Comparison of ENCODE assay signal across 15 cellular contexts in genomic region chr20:37313546-37314091, GRCh38. TPM values are rescaled to one million over a fixed set of nuclear protein-coding genes. Genes with fewer than 3 reads are reported as not detected.
DNase-seq lines count a peak whose midpoint lies in the region; ATAC-seq and TF ChIP-seq lines count a peak whose summit lies in the region.
"Had no signal": no experiment of that assay in that cellular context is flagged by ENCODE, and none has a peak within 500 bp of the region (broad histone marks: within the 10 kb centered on the region; RNA-seq: fewer than 3 reads in every experiment).

No MANE protein-coding gene starts in this region.

- no peaks in the 10 kb centered on the region for H3K27me3 Mint-ChIP-seq in activated T-cell treated with anti-CD3 and anti-CD28 coated beads, Interleukin-2, amount 50 U/mL, for 24 hours
- no peaks in the 10 kb centered on the region for H3K27me3 Mint-ChIP-seq in activated T-cell treated with anti-CD3 and anti-CD28 coated beads, Interleukin-2, amount 50 U/mL, for 4 hours (ENCODE audit: low read depth)
- H3K27me3 Mint-ChIP-seq in mesothelial cell of epicardium (ENCODE audit: low read depth): no peaks in the 10 kb centered on the region

- no peak for DNase-seq in activated T-cell treated with anti-CD3 and anti-CD28 coated beads, Interleukin-2, amount 50 U/mL, for 24 hours
- DNase-seq in activated T-cell treated with anti-CD3 and anti-CD28 coated beads, Interleukin-2, amount 50 U/mL, for 4 hours: no peak
- DNase-seq in adipocyte (ENCODE audit: low read depth) (no peak), mesothelial cell of epicardium (ENCODE audit: low spot score in 2 of 2, unreplicated experiment in 2 of 2) (no peak), suprapubic skin (ENCODE audit: low spot score in 2 of 2) (peak in 1 of 2 donors; percentile 40), RKO (ENCODE audit: low spot score) (no peak), NCI-H1048 (lab: John Stamatoyannopoulos, UW) (no peak), AG08396 (ENCODE audit: low spot score) (no peak)
- DNase-seq: ACHN, GOT3, MM.1S, NCI-H510A treated with DMSO at 0.1 percent for 48 hours had no signal

- peak overlapping the region; percentile 75 for H3K9ac ChIP-seq in adipocyte (ENCODE audit: low read length)

- H3K36me3 Mint-ChIP-seq in activated T-cell treated with anti-CD3 and anti-CD28 coated beads, Interleukin-2, amount 50 U/mL, for 24 hours (ENCODE audit: low read depth): peaks cover 82% of the 10 kb centered on the region
- H3K36me3 Mint-ChIP-seq in activated T-cell treated with anti-CD3 and anti-CD28 coated beads, Interleukin-2, amount 50 U/mL, for 4 hours (ENCODE audit: insufficient read depth): peaks cover 23% of the 10 kb centered on the region
- peaks cover 7% of the 10 kb centered on the region for H3K36me3 Mint-ChIP-seq in mesothelial cell of epicardium

- H3K27ac Mint-ChIP-seq in activated T-cell treated with anti-CD3 and anti-CD28 coated beads, Interleukin-2, amount 50 U/mL, for 24 hours: peak overlapping the region; percentile 19
- peak overlapping the region; percentile 85 for H3K27ac Mint-ChIP-seq in mesothelial cell of epicardium

- peak overlapping the region; percentile 77 for H3K27ac ChIP-seq in suprapubic skin
- H3K27ac ChIP-seq: SK-N-MC had no signal

- H3K4me1 ChIP-seq in adipocyte (ENCODE audit: control insufficient read depth, insufficient read depth, low read length) (peaks cover 38% of the 10 kb centered on the region), suprapubic skin (peaks cover 57% of the 10 kb centered on the region)

- H3K9me3 ChIP-seq in adipocyte (ENCODE audit: control insufficient read depth, low read length) (no peaks in the 10 kb centered on the region), suprapubic skin (no peaks in the 10 kb centered on the region)

- no peaks in the 10 kb centered on the region for H3K9me3 Mint-ChIP-seq in activated T-cell treated with anti-CD3 and anti-CD28 coated beads, Interleukin-2, amount 50 U/mL, for 24 hours
- no peaks in the 10 kb centered on the region for H3K9me3 Mint-ChIP-seq in activated T-cell treated with anti-CD3 and anti-CD28 coated beads, Interleukin-2, amount 50 U/mL, for 4 hours
- no peaks in the 10 kb centered on the region for H3K9me3 Mint-ChIP-seq in mesothelial cell of epicardium

- no peak for TF ChIP-seq CTCF in mesothelial cell of epicardium (IDR thresholded peaks at IDR 0.05; ENCODE audit: unreplicated experiment)
- no peak for TF ChIP-seq CTCF in suprapubic skin (IDR thresholded peaks at IDR 0.05)

- TF ChIP-seq POLR2A in suprapubic skin (IDR thresholded peaks at IDR 0.05): no peak

- WGBS in suprapubic skin: 96% methylated on average over 8 of the region's 8 CpGs

- ATAC-seq in activated T-cell treated with anti-CD3 and anti-CD28 coated beads, Interleukin-2, amount 50 U/mL, for 4 hours: no peak

- no peak for TF ChIP-seq EP300 in suprapubic skin (IDR thresholded peaks at IDR 0.05)

- H3K4me1 Mint-ChIP-seq in activated T-cell treated with anti-CD3 and anti-CD28 coated beads, Interleukin-2, amount 50 U/mL, for 24 hours (ENCODE audit: low read depth): peaks cover 43% of the 10 kb centered on the region
- peaks cover 30% of the 10 kb centered on the region for H3K4me1 Mint-ChIP-seq in activated T-cell treated with anti-CD3 and anti-CD28 coated beads, Interleukin-2, amount 50 U/mL, for 4 hours (ENCODE audit: low read depth)
- peaks cover 77% of the 10 kb centered on the region for H3K4me1 Mint-ChIP-seq in mesothelial cell of epicardium

- peaks cover 45% of the 10 kb centered on the region for H3K36me3 ChIP-seq in adipocyte (ENCODE audit: control insufficient read depth, insufficient read depth, low read length, severe bottlenecking)
- H3K36me3 ChIP-seq in suprapubic skin: peaks cover 38% of the 10 kb centered on the region

- H3K27me3 ChIP-seq in adipocyte (replicated peaks; ENCODE audit: control insufficient read depth, insufficient read depth, low read length) (no peaks in the 10 kb centered on the region), suprapubic skin (no peaks in the 10 kb centered on the region)

- H3K4me3 Mint-ChIP-seq in activated T-cell treated with anti-CD3 and anti-CD28 coated beads, Interleukin-2, amount 50 U/mL, for 24 hours: no peak overlapping the region
- no peak overlapping the region for H3K4me3 Mint-ChIP-seq in activated T-cell treated with anti-CD3 and anti-CD28 coated beads, Interleukin-2, amount 50 U/mL, for 4 hours
- no peak overlapping the region for H3K4me3 Mint-ChIP-seq in mesothelial cell of epicardium

- H3K4me3 ChIP-seq in adipocyte (ENCODE audit: low read length) (no peak overlapping the region), suprapubic skin (no peak overlapping the region)
- H3K4me3 ChIP-seq: SK-N-MC had no signal

RNA-seq across cellular contexts. Expression of gene MANBAL, which starts 24.2 kb away (rescaled TPM):
- total RNA-seq in activated T-cell treated with anti-CD3 and anti-CD28 coated beads, Interleukin-2, amount 50 U/mL, for 4 hours: 10 to 100 TPM; 15.3 to 16.6 (median 15.7) TPM
- total RNA-seq in mesothelial cell of epicardium (40.3 to 44.2 TPM (median 43.0 TPM) in 3 replicates), suprapubic skin (10 to 100 TPM; 15.4 to 32.3 (median 25.4) TPM)

RNA-seq across cellular contexts. Expression of gene SRC, which starts 32.3 kb away (rescaled TPM):
- total RNA-seq in activated T-cell treated with anti-CD3 and anti-CD28 coated beads, Interleukin-2, amount 50 U/mL, for 4 hours: 1 to 10 TPM; 2.8 to 4.7 (median 3.8) TPM
- total RNA-seq in mesothelial cell of epicardium: 81.2 to 85.2 TPM (median 81.3 TPM) in 3 replicates
- total RNA-seq in suprapubic skin: 10 to 100 TPM; 18.8 to 39.5 (median 26.0) TPM

RNA-seq across cellular contexts. Expression of gene GHRH, which starts 52.0 kb away (rescaled TPM):
- not detected for total RNA-seq in activated T-cell treated with anti-CD3 and anti-CD28 coated beads, Interleukin-2, amount 50 U/mL, for 4 hours
- total RNA-seq in mesothelial cell of epicardium (not detected in 3 replicates), suprapubic skin (not detected)
- total RNA-seq: G401, lung microvascular endothelial cell had no signal
